Comparison of ENCODE assay signal across 17 cellular contexts in the genomic region with DNA sequence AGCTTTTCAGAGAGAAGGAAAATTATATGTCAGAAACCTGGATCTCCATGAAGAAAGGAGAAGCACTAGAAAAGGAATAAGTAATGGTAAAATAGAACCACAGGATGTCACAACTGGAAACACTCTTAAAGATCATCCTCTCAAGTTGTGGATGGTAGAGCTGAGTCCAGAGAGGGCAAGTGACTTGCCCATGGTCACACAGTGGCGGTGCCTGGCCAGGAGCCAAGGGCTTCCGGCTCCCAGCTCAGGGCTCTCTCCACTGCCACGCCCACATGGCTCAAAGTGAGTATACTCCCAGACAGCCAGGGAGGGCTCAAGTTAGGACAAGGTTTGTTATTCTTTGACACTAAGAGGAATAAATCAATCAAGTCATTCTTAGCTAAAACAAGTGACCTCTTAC.
DNase-seq lines count a peak whose midpoint lies in the region; ATAC-seq, FAIRE-seq and TF ChIP-seq lines count a peak whose summit lies in the region.
"Had no signal": no experiment of that assay in that cellular context is flagged by ENCODE, and none has a peak within 500 bp of the region (broad histone marks: within the 10 kb centered on the region; RNA-seq: fewer than 3 reads in every experiment).

No MANE protein-coding gene starts in this region.

- no peak overlapping the region for H3K9ac ChIP-seq in SK-N-SH
- H3K9ac ChIP-seq in astrocyte (ENCODE audit: low read length): no peak overlapping the region

- H3K9me3 Mint-ChIP-seq in astrocyte (ENCODE audit: unreplicated experiment): peaks cover 2% of the 10 kb centered on the region
- no peaks in the 10 kb centered on the region for H3K9me3 Mint-ChIP-seq in stimulated activated effector memory CD8-positive, alpha-beta T cell treated with anti-CD3 and anti-CD28 coated beads, Interleukin-12 subunit alpha, Interleukin-12 subunit beta, amount 100 ng/mL, for 72 hours
- H3K9me3 Mint-ChIP-seq: CD8-positive, alpha-beta T cell had no signal

- no peak overlapping the region for H3K4me2 ChIP-seq in SK-N-SH
- no peak overlapping the region for H3K4me2 ChIP-seq in astrocyte (ENCODE audit: low read length)

- H3K4me1 ChIP-seq in SK-N-SH (ENCODE audit: control insufficient read depth in 1 of 2, insufficient read depth in 2 of 2, low read depth in 1 of 2, low read length in 1 of 2) (peaks cover 19% of the 10 kb centered on the region in 2 experiments), astrocyte (ENCODE audit: insufficient read depth, low read length) (peaks cover 15% of the 10 kb centered on the region)

- no peak overlapping the region for H3K27ac Mint-ChIP-seq in astrocyte (ENCODE audit: unreplicated experiment)
- H3K27ac Mint-ChIP-seq in stimulated activated effector memory CD8-positive, alpha-beta T cell treated with anti-CD3 and anti-CD28 coated beads, Interleukin-12 subunit alpha, Interleukin-12 subunit beta, amount 100 ng/mL, for 72 hours: no peak overlapping the region
- H3K27ac Mint-ChIP-seq: CD8-positive, alpha-beta T cell had no signal

- H4K20me1 ChIP-seq in SK-N-SH (ENCODE audit: insufficient read depth): no peaks in the 10 kb centered on the region
- no peaks in the 10 kb centered on the region for H4K20me1 ChIP-seq in astrocyte (ENCODE audit: insufficient read depth, low read length)

- POLR2A ChIA-PET in SK-N-SH (lab: Yijun Ruan, JAX): no interaction called here

- H3F3A ChIP-seq in SK-N-SH (replicated peaks; ENCODE audit: insufficient read depth): peaks cover 26% of the 10 kb centered on the region

- H3K27ac ChIP-seq in SK-N-SH (ENCODE audit: low read depth in 2 of 2, low read length in 1 of 2): no peak overlapping the region
- no peak overlapping the region for H3K27ac ChIP-seq in astrocyte (ENCODE audit: low read depth, low read length)
- H3K27ac ChIP-seq: epithelial cell of prostate, left ventricle myocardium inferior, neutrophil had no signal

- H3K4me3 ChIP-seq in SK-N-SH (ENCODE audit: low read depth in 2 of 2, low read length in 1 of 2) (no peak overlapping the region), astrocyte (ENCODE audit: insufficient read depth, low read depth, low read length) (no peak overlapping the region)
- H3K4me3 ChIP-seq: left ventricle myocardium inferior had no signal

- H3K79me2 ChIP-seq in SK-N-SH (ENCODE audit: insufficient read depth) (no peaks in the 10 kb centered on the region), astrocyte (ENCODE audit: insufficient read depth, low read length) (no peaks in the 10 kb centered on the region)

- TF ChIP-seq EP300 in SK-N-SH (IDR thresholded peaks at IDR 0.05; ENCODE audit: borderline replicate concordance in 1 of 2, low read depth in 1 of 2, low read length in 1 of 2): no peak

- no peak overlapping the region for H3K4me3 Mint-ChIP-seq in astrocyte (ENCODE audit: unreplicated experiment)
- no peak overlapping the region for H3K4me3 Mint-ChIP-seq in stimulated activated effector memory CD8-positive, alpha-beta T cell treated with anti-CD3 and anti-CD28 coated beads, Interleukin-12 subunit alpha, Interleukin-12 subunit beta, amount 100 ng/mL, for 72 hours
- H3K4me3 Mint-ChIP-seq: CD8-positive, alpha-beta T cell had no signal

- H3K9me2 ChIP-seq in SK-N-SH: no peaks in the 10 kb centered on the region

- no peaks in the 10 kb centered on the region for H3K36me3 ChIP-seq in SK-N-SH (replicated peaks in 1 of 2; ENCODE audit: control insufficient read depth in 1 of 2, insufficient read depth in 2 of 2, low read length in 1 of 2)
- H3K36me3 ChIP-seq in astrocyte (ENCODE audit: insufficient read depth, low read length): no peaks in the 10 kb centered on the region
- H3K36me3 ChIP-seq: left ventricle myocardium inferior, neutrophil had no signal

- no peak for DNase-seq in SK-N-SH
- DNase-seq in MV-4-11 (lab: John Stamatoyannopoulos, UW): peak; percentile 21
- DNase-seq in astrocyte (ENCODE audit: low read depth): peak; percentile 23
- no peak for DNase-seq in stimulated activated effector memory CD8-positive, alpha-beta T cell treated with anti-CD3 and anti-CD28 coated beads, Interleukin-12 subunit alpha, Interleukin-12 subunit beta, amount 100 ng/mL, for 72 hours (ENCODE audit: low spot score in 2 of 2)
- DNase-seq in activated T-cell treated with anti-CD3 and anti-CD28 coated beads for 4 hours: no peak
- DNase-seq in activated CD8-positive, alpha-beta memory T cell treated with anti-CD3 and anti-CD28 coated beads, Interleukin-2, amount 50 U/mL, for 48 hours: no peak
- DNase-seq: activated CD4-positive, alpha-beta T cell treated with anti-CD3 and anti-CD28 coated beads for 1 hour; CD8-positive, alpha-beta T cell; left ventricle myocardium inferior; NCI-H1694; stimulated activated CD4-positive, alpha-beta T cell treated with anti-CD3 and anti-CD28 coated beads, Interleukin-15, amount 100 ng/mL, for 24 hours; stimulated activated naive CD4-positive, alpha-beta T cell treated with Interleukin-2 at 50 U/mL for 16 hours; T-helper 9 cell had no signal

- no peaks in the 10 kb centered on the region for H3K4me1 Mint-ChIP-seq in astrocyte (ENCODE audit: low read depth, unreplicated experiment)
- H3K4me1 Mint-ChIP-seq in stimulated activated effector memory CD8-positive, alpha-beta T cell treated with anti-CD3 and anti-CD28 coated beads, Interleukin-12 subunit alpha, Interleukin-12 subunit beta, amount 100 ng/mL, for 72 hours: no peaks in the 10 kb centered on the region

- ATAC-seq in SK-N-SH treated with all-trans-retinoic acid at 6 μM for 48 hours: no peak
- peak; percentile 26 for ATAC-seq in stimulated activated effector memory CD8-positive, alpha-beta T cell treated with anti-CD3 and anti-CD28 coated beads, Interleukin-12 subunit alpha, Interleukin-12 subunit beta, amount 100 ng/mL, for 72 hours
- ATAC-seq in GM21619 (IDR thresholded peaks at IDR 0.05; ENCODE audit: unreplicated experiment): no peak
- ATAC-seq: CD8-positive, alpha-beta T cell had no signal

- FAIRE-seq in astrocyte (lab: Jason Lieb, UNC): no peak

- TF ChIP-seq CTCF in SK-N-SH (IDR thresholded peaks at IDR 0.05) (no peak), astrocyte (IDR thresholded peaks at IDR 0.05; ENCODE audit: insufficient read depth, low read depth, low read length) (no peak)

- no peaks in the 10 kb centered on the region for H3K27me3 ChIP-seq in SK-N-SH (ENCODE audit: insufficient read depth)
- H3K27me3 ChIP-seq in astrocyte (ENCODE audit: insufficient read depth, low read length): no peaks in the 10 kb centered on the region
- H3K27me3 ChIP-seq: neutrophil had no signal

- TF ChIP-seq RAD21 in SK-N-SH (IDR thresholded peaks at IDR 0.05; ENCODE audit: low read length): no peak

- H3K9me3 ChIP-seq in SK-N-SH (no peaks in the 10 kb centered on the region), astrocyte (ENCODE audit: insufficient read depth, low read depth, low read length) (no peaks in the 10 kb centered on the region)
- H3K9me3 ChIP-seq: left ventricle myocardium inferior, neutrophil had no signal

- peaks cover 2% of the 10 kb centered on the region for H3K36me3 Mint-ChIP-seq in astrocyte (ENCODE audit: low read depth, unreplicated experiment)
- no peaks in the 10 kb centered on the region for H3K36me3 Mint-ChIP-seq in stimulated activated effector memory CD8-positive, alpha-beta T cell treated with anti-CD3 and anti-CD28 coated beads, Interleukin-12 subunit alpha, Interleukin-12 subunit beta, amount 100 ng/mL, for 72 hours
- H3K36me3 Mint-ChIP-seq: CD8-positive, alpha-beta T cell had no signal

- H2AFZ ChIP-seq in SK-N-SH (ENCODE audit: low read depth) (no peak overlapping the region), astrocyte (ENCODE audit: low read depth, low read length) (no peak overlapping the region)

- WGBS in SK-N-SH (ENCODE audit: low lambda C conversion rate): 68% methylated on average over 3 of the region's 3 CpGs

- peaks cover 7% of the 10 kb centered on the region for H3K27me3 Mint-ChIP-seq in astrocyte (ENCODE audit: low read depth, unreplicated experiment)

- CTCF ChIA-PET in SK-N-SH (lab: Yijun Ruan, JAX): interaction anchor here (1.0 to 1.8 kb wide), 4 partner anchors 14 to 143 kb away, joined by 3 to 9 read pairs (median 4); no protein-coding TSS in a partner anchor

TF ChIP-seq in SK-N-SH, 30 proteins besides CTCF, POLR2A, EP300 and RAD21:
- TF ChIP-seq, protein P1, sequence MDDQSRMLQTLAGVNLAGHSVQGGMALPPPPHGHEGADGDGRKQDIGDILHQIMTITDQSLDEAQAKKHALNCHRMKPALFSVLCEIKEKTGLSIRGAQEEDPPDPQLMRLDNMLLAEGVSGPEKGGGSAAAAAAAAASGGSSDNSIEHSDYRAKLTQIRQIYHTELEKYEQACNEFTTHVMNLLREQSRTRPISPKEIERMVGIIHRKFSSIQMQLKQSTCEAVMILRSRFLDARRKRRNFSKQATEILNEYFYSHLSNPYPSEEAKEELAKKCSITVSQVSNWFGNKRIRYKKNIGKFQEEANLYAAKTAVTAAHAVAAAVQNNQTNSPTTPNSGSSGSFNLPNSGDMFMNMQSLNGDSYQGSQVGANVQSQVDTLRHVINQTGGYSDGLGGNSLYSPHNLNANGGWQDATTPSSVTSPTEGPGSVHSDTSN (IDR thresholded peaks at IDR 0.05): no peak
- peak; percentile 30; the same call in 1 of the 2 replicates for TF ChIP-seq NFIC (IDR thresholded peaks at IDR 0.05; ENCODE audit: borderline replicate concordance)

TF ChIP-seq in SK-N-SH treated with all-trans-retinoic acid at 6 μM for 48 hours, 23 proteins besides CTCF, POLR2A, EP300 and RAD21 (continues in another document):
- TF ChIP-seq ISL1 (CRISPR knock-in tag; IDR thresholded peaks at IDR 0.05) (no peak), RARB (CRISPR knock-in tag; IDR thresholded peaks at IDR 0.05) (no peak), ZNF565 (CRISPR knock-in tag; conservative IDR thresholded peaks at IDR 0.05; ENCODE audit: low read depth) (no peak), PPARA (CRISPR knock-in tag; IDR thresholded peaks at IDR 0.05; ENCODE audit: borderline replicate concordance) (no peak), ZFP30 (CRISPR knock-in tag; IDR thresholded peaks at IDR 0.05) (no peak), ARNTL (CRISPR knock-in tag; IDR thresholded peaks at IDR 0.05; ENCODE audit: borderline replicate concordance, low read depth) (no peak), ESRRG (CRISPR knock-in tag; IDR thresholded peaks at IDR 0.05) (no peak), ZNF8 (CRISPR knock-in tag; IDR thresholded peaks at IDR 0.05) (no peak)

Comparison
In these comparisons a context has a peak if more than half of its experiments do, and no peak if none do; other contexts are left out.
1. DNase-seq: peak in MV-4-11 (single experiment) and astrocyte (single experiment); none in SK-N-SH (single experiment), stimulated activated effector memory CD8-positive, alpha-beta T cell treated with anti-CD3 and anti-CD28 coated beads, Interleukin-12 subunit alpha, Interleukin-12 subunit beta, amount 100 ng/mL, for 72 hours (0 of 2), activated T-cell treated with anti-CD3 and anti-CD28 coated beads for 4 hours (single experiment) and activated CD8-positive, alpha-beta memory T cell treated with anti-CD3 and anti-CD28 coated beads, Interleukin-2, amount 50 U/mL, for 48 hours (single experiment).